30 cellular contexts compared by ENCODE assay signal in genomic region chr12:4432878-4433820, GRCh38. TPM values are rescaled to one million over a fixed set of nuclear protein-coding genes. Genes with fewer than 3 reads are reported as not detected.
DNase-seq lines count a peak whose midpoint lies in the region; ATAC-seq and TF ChIP-seq lines count a peak whose summit lies in the region.
"Had no signal": no experiment of that assay in that cellular context is flagged by ENCODE, and none has a peak within 500 bp of the region (broad histone marks: within the 10 kb centered on the region; RNA-seq: fewer than 3 reads in every experiment).

No MANE protein-coding gene starts in this region.

- peaks cover 14% of the 10 kb centered on the region for H3K27me3 Mint-ChIP-seq in activated CD8-positive, alpha-beta memory T cell treated with anti-CD3 and anti-CD28 coated beads, Interleukin-2, amount 10 ng/mL, durations not matched to agents 7 days and 5 days
- H3K27me3 Mint-ChIP-seq in dendritic cell treated with granulocyte-macrophage colony-stimulating factor and Interleukin-4, amounts not matched to agents 40 ng/mL and 50 ng/mL, for 4 days: no peaks in the 10 kb centered on the region
- peaks cover 3% of the 10 kb centered on the region for H3K27me3 Mint-ChIP-seq in nephron progenitor cell (ENCODE audit: low read depth, poor library complexity)
- H3K27me3 Mint-ChIP-seq: activated naive CD4-positive, alpha-beta T cell treated with anti-CD3 and anti-CD28 coated beads, Interleukin-2, amount 50 U/mL, for 24 hours; activated T-helper 17 cell treated with anti-CD3 and anti-CD28 coated beads, Interleukin-2, amount 50 U/mL, for 72 hours; CD4-positive, alpha-beta T cell had no signal

- peak; percentile 37 for DNase-seq in activated CD8-positive, alpha-beta memory T cell treated with anti-CD3 and anti-CD28 coated beads, Interleukin-2, amount 10 ng/mL, durations not matched to agents 7 days and 5 days
- no peak for DNase-seq in activated CD8-positive, alpha-beta memory T cell treated with anti-CD3 and anti-CD28 coated beads for 24 hours
- DNase-seq in nephron progenitor cell: peak; percentile 21
- DNase-seq in ureter (ENCODE audit: low spot score): peak; percentile 12
- DNase-seq in HAP-1 (ENCODE audit: low spot score in 2 of 2): no peak
- no peak for DNase-seq in H4 (ENCODE audit: low spot score)
- DNase-seq: activated CD4-positive, alpha-beta T cell treated with anti-CD3 and anti-CD28 coated beads, Interleukin-2, amount 10 ng/mL, durations not matched to agents 7 days and 5 days; CD4-positive, alpha-beta T cell; colonic mucosa; EL; GM23248; mesenchymal stem cell; natural killer cell; NCI-H1092; NCI-H187 treated with DMSO at 0.1 percent for 48 hours; NCI-H226; RPMI8226; SK-N-SH; stimulated activated CD4-positive, alpha-beta T cell treated with anti-CD3 and anti-CD28 coated beads, Interleukin-15, amount 100 ng/mL, for 24 hours had no signal

- CTCF ChIA-PET in activated CD8-positive, alpha-beta memory T cell treated with anti-CD3 and anti-CD28 coated beads, Interleukin-2, amount 10 ng/mL, durations not matched to agents 7 days and 5 days (lab: Charles Lee): no interaction called here

- H3K36me3 Mint-ChIP-seq in activated CD8-positive, alpha-beta memory T cell treated with anti-CD3 and anti-CD28 coated beads, Interleukin-2, amount 10 ng/mL, durations not matched to agents 7 days and 5 days: no peaks in the 10 kb centered on the region
- peaks cover 8% of the 10 kb centered on the region for H3K36me3 Mint-ChIP-seq in dendritic cell treated with granulocyte-macrophage colony-stimulating factor and Interleukin-4, amounts not matched to agents 40 ng/mL and 50 ng/mL, for 4 days (ENCODE audit: low read depth)
- H3K36me3 Mint-ChIP-seq in nephron progenitor cell (ENCODE audit: low read depth): no peaks in the 10 kb centered on the region
- H3K36me3 Mint-ChIP-seq: activated naive CD4-positive, alpha-beta T cell treated with anti-CD3 and anti-CD28 coated beads, Interleukin-2, amount 50 U/mL, for 24 hours; natural killer cell had no signal

- H3K9me3 Mint-ChIP-seq in activated CD8-positive, alpha-beta memory T cell treated with anti-CD3 and anti-CD28 coated beads, Interleukin-2, amount 10 ng/mL, durations not matched to agents 7 days and 5 days (ENCODE audit: low read depth): no peaks in the 10 kb centered on the region
- no peaks in the 10 kb centered on the region for H3K9me3 Mint-ChIP-seq in dendritic cell treated with granulocyte-macrophage colony-stimulating factor and Interleukin-4, amounts not matched to agents 40 ng/mL and 50 ng/mL, for 4 days
- no peaks in the 10 kb centered on the region for H3K9me3 Mint-ChIP-seq in nephron progenitor cell
- H3K9me3 Mint-ChIP-seq: activated CD4-positive, alpha-beta T cell treated with anti-CD3 and anti-CD28 coated beads, Interleukin-2, amount 10 ng/mL, durations not matched to agents 7 days and 5 days; activated naive CD4-positive, alpha-beta T cell treated with anti-CD3 and anti-CD28 coated beads, Interleukin-2, amount 50 U/mL, for 24 hours; activated T-helper 17 cell treated with anti-CD3 and anti-CD28 coated beads, Interleukin-2, amount 50 U/mL, for 72 hours; CD4-positive, alpha-beta T cell; natural killer cell; T-helper 2 cell treated with Interferon-gamma antibody and Interleukin-4, amounts not matched to agents 5 μg/mL and 100 μg/mL, for 36 hours had no signal

- H3K27ac Mint-ChIP-seq in activated CD8-positive, alpha-beta memory T cell treated with anti-CD3 and anti-CD28 coated beads, Interleukin-2, amount 10 ng/mL, durations not matched to agents 7 days and 5 days: no peak overlapping the region
- H3K27ac Mint-ChIP-seq in dendritic cell treated with granulocyte-macrophage colony-stimulating factor and Interleukin-4, amounts not matched to agents 40 ng/mL and 50 ng/mL, for 4 days: peak overlapping the region; percentile 84
- H3K27ac Mint-ChIP-seq in nephron progenitor cell: peak overlapping the region; percentile 22
- H3K27ac Mint-ChIP-seq: activated CD4-positive, alpha-beta T cell treated with anti-CD3 and anti-CD28 coated beads, Interleukin-2, amount 10 ng/mL, durations not matched to agents 7 days and 5 days; activated naive CD4-positive, alpha-beta T cell treated with anti-CD3 and anti-CD28 coated beads, Interleukin-2, amount 50 U/mL, for 24 hours; activated T-helper 17 cell treated with anti-CD3 and anti-CD28 coated beads, Interleukin-2, amount 50 U/mL, for 72 hours; CD4-positive, alpha-beta T cell; natural killer cell; T-helper 2 cell treated with Interferon-gamma antibody and Interleukin-4, amounts not matched to agents 5 μg/mL and 100 μg/mL, for 36 hours had no signal

- no peak overlapping the region for H3K4me3 Mint-ChIP-seq in activated CD8-positive, alpha-beta memory T cell treated with anti-CD3 and anti-CD28 coated beads, Interleukin-2, amount 10 ng/mL, durations not matched to agents 7 days and 5 days
- no peak overlapping the region for H3K4me3 Mint-ChIP-seq in dendritic cell treated with granulocyte-macrophage colony-stimulating factor and Interleukin-4, amounts not matched to agents 40 ng/mL and 50 ng/mL, for 4 days
- H3K4me3 Mint-ChIP-seq in nephron progenitor cell: no peak overlapping the region
- H3K4me3 Mint-ChIP-seq: activated CD4-positive, alpha-beta T cell treated with anti-CD3 and anti-CD28 coated beads, Interleukin-2, amount 10 ng/mL, durations not matched to agents 7 days and 5 days; activated naive CD4-positive, alpha-beta T cell treated with anti-CD3 and anti-CD28 coated beads, Interleukin-2, amount 50 U/mL, for 24 hours; activated T-helper 17 cell treated with anti-CD3 and anti-CD28 coated beads, Interleukin-2, amount 50 U/mL, for 72 hours; CD4-positive, alpha-beta T cell; natural killer cell; T-helper 2 cell treated with Interferon-gamma antibody and Interleukin-4, amounts not matched to agents 5 μg/mL and 100 μg/mL, for 36 hours had no signal

- H3K27me3 ChIP-seq in HAP-1 (ENCODE audit: low read depth): no peaks in the 10 kb centered on the region; the same call in 1 of the 2 replicates
- H3K27me3 ChIP-seq: colonic mucosa, tibial nerve had no signal

- ATAC-seq in activated CD8-positive, alpha-beta memory T cell treated with anti-CD3 and anti-CD28 coated beads, Interleukin-2, amount 10 ng/mL, durations not matched to agents 7 days and 5 days: no peak
- no peak for ATAC-seq in HG03095 (IDR thresholded peaks at IDR 0.05; ENCODE audit: unreplicated experiment)
- ATAC-seq: activated T-helper 17 cell treated with anti-CD3 and anti-CD28 coated beads, Interleukin-2, amount 50 U/mL, for 72 hours; natural killer cell; sciatic nerve had no signal

- no peak for TF ChIP-seq CTCF in nephron progenitor cell (IDR thresholded peaks at IDR 0.05)

- H3K4me1 ChIP-seq in HAP-1: no peaks in the 10 kb centered on the region
- H3K4me1 ChIP-seq: colonic mucosa, parathyroid adenoma, tibial nerve had no signal

- no peaks in the 10 kb centered on the region for H3K36me3 ChIP-seq in HAP-1 (replicated peaks)
- H3K36me3 ChIP-seq: colonic mucosa, tibial nerve had no signal

- intact Hi-C loops in dendritic cell treated with granulocyte-macrophage colony-stimulating factor and Interleukin-4, amounts not matched to agents 40 ng/mL and 50 ng/mL, for 4 days (cut with micrococcal nuclease): no loop called here

- no peaks in the 10 kb centered on the region for H3K4me1 Mint-ChIP-seq in activated CD8-positive, alpha-beta memory T cell treated with anti-CD3 and anti-CD28 coated beads, Interleukin-2, amount 10 ng/mL, durations not matched to agents 7 days and 5 days
- H3K4me1 Mint-ChIP-seq in dendritic cell treated with granulocyte-macrophage colony-stimulating factor and Interleukin-4, amounts not matched to agents 40 ng/mL and 50 ng/mL, for 4 days (ENCODE audit: low read depth): peaks cover 91% of the 10 kb centered on the region
- peaks cover 36% of the 10 kb centered on the region for H3K4me1 Mint-ChIP-seq in nephron progenitor cell
- H3K4me1 Mint-ChIP-seq: activated naive CD4-positive, alpha-beta T cell treated with anti-CD3 and anti-CD28 coated beads, Interleukin-2, amount 50 U/mL, for 24 hours; activated T-helper 17 cell treated with anti-CD3 and anti-CD28 coated beads, Interleukin-2, amount 50 U/mL, for 72 hours; natural killer cell had no signal

- no peaks in the 10 kb centered on the region for H3K9me3 ChIP-seq in HAP-1
- H3K9me3 ChIP-seq: colonic mucosa, SK-N-SH, tibial nerve had no signal

- H3K4me3 ChIP-seq in HAP-1: no peak overlapping the region
- H3K4me3 ChIP-seq: colonic mucosa, GM23248, tibial nerve had no signal

- in situ Hi-C loops in HAP-1 (cut with MboI; ENCODE audit: low sequenced_read_pairs): no loop called here

RNA-seq across cellular contexts. Expression of gene FGF6, which starts 12.5 kb away (rescaled TPM):
- total RNA-seq in activated CD8-positive, alpha-beta memory T cell treated with anti-CD3 and anti-CD28 coated beads, Interleukin-2, amount 10 ng/mL, durations not matched to agents 7 days and 5 days: not detected
- total RNA-seq in ureter: not detected
- total RNA-seq in H4 (2014; rRNA removed; shearing (Covaris generic)): not detected in 2 replicates
- total RNA-seq: activated CD4-positive, alpha-beta T cell treated with anti-CD3 and anti-CD28 coated beads, Interleukin-2, amount 10 ng/mL, durations not matched to agents 7 days and 5 days; activated T-helper 17 cell treated with anti-CD3 and anti-CD28 coated beads, Interleukin-2, amount 50 U/mL, for 72 hours; bronchial epithelial cell; CD4-positive, alpha-beta T cell; colonic mucosa; glomerular endothelial cell; GM23248; LHCN-M2; natural killer cell; sciatic nerve; tibial nerve had no signal

RNA-seq across cellular contexts. Expression of gene FGF23, which starts 53.6 kb away (rescaled TPM):
- not detected for total RNA-seq in activated CD8-positive, alpha-beta memory T cell treated with anti-CD3 and anti-CD28 coated beads, Interleukin-2, amount 10 ng/mL, durations not matched to agents 7 days and 5 days
- not detected for total RNA-seq in ureter
- total RNA-seq in H4 (2014; rRNA removed; shearing (Covaris generic)): not detected in 2 replicates
- total RNA-seq: activated CD4-positive, alpha-beta T cell treated with anti-CD3 and anti-CD28 coated beads, Interleukin-2, amount 10 ng/mL, durations not matched to agents 7 days and 5 days; activated T-helper 17 cell treated with anti-CD3 and anti-CD28 coated beads, Interleukin-2, amount 50 U/mL, for 72 hours; bronchial epithelial cell; CD4-positive, alpha-beta T cell; colonic mucosa; glomerular endothelial cell; GM23248; natural killer cell; sciatic nerve; tibial nerve had no signal

Comparison
In these comparisons a context has a peak if more than half of its experiments do, and no peak if none do; other contexts are left out.
1. DNase-seq: peak in activated CD8-positive, alpha-beta memory T cell treated with anti-CD3 and anti-CD28 coated beads, Interleukin-2, amount 10 ng/mL, durations not matched to agents 7 days and 5 days (single experiment), nephron progenitor cell (single experiment) and ureter (single experiment); none in activated CD8-positive, alpha-beta memory T cell treated with anti-CD3 and anti-CD28 coated beads for 24 hours (single experiment), HAP-1 (0 of 2) and H4 (single experiment).